21 cellular contexts compared by ENCODE assay signal in the genomic region with DNA sequence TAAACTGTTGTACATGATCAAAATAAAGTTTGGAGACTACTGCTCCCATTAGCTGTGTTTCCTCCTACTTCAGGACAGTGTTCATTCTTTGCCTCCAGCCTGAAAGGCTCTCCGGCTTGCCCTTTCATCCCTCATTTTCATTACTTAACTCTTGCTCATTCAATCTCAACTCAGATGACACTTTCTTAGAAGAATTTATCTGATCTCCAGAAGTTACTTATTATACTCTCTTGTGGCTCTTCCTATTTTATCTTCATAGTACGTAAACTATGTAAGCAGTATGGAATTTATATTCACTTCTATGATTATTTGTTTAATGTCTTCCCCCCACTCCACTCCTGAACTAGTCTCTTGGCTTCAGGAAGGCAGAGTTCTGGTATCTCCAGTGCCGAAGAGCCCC.
"Had no signal": no experiment of that assay in that cellular context is flagged by ENCODE, and none has a peak within 500 bp of the region (broad histone marks: within the 10 kb centered on the region; RNA-seq: fewer than 3 reads in every experiment).

No MANE protein-coding gene starts in this region.

- H3K79me2 ChIP-seq: parathyroid adenoma had no signal

- H3K36me3 Mint-ChIP-seq: naive B cell; stimulated activated memory B cell treated with anti-CD40 and anti-IgM and Interleukin-4, amounts not matched to agents 10 μg/mL and 1 μg/mL and 100 μg/mL, for 72 hours had no signal

- ATAC-seq: left cardiac atrium; left ventricle myocardium superior; psoas muscle; right lobe of liver; stimulated activated memory B cell treated with anti-CD40 and anti-IgM and Interleukin-4, amounts not matched to agents 10 μg/mL and 1 μg/mL and 100 μg/mL, for 72 hours; stimulated activated naive CD8-positive, alpha-beta T cell treated with anti-CD3 and anti-CD28 coated beads, Interleukin-15, amount 100 ng/mL, for 72 hours had no signal

- H3K9me3 ChIP-seq: psoas muscle, right lobe of liver, testis, tibial nerve had no signal

- H3K27me3 ChIP-seq: dorsolateral prefrontal cortex, right lobe of liver, testis, tibial nerve had no signal

- H3K4me3 Mint-ChIP-seq: naive B cell; nephron; stimulated activated memory B cell treated with anti-CD40 and anti-IgM and Interleukin-4, amounts not matched to agents 10 μg/mL and 1 μg/mL and 100 μg/mL, for 72 hours; stimulated activated naive CD8-positive, alpha-beta T cell treated with anti-CD3 and anti-CD28 coated beads, Interleukin-15, amount 100 ng/mL, for 72 hours had no signal

- FAIRE-seq: frontal cortex had no signal

- H3K27me3 Mint-ChIP-seq: naive B cell; stimulated activated memory B cell treated with anti-CD40 and anti-IgM and Interleukin-4, amounts not matched to agents 10 μg/mL and 1 μg/mL and 100 μg/mL, for 72 hours; stimulated activated naive CD8-positive, alpha-beta T cell treated with anti-CD3 and anti-CD28 coated beads, Interleukin-15, amount 100 ng/mL, for 72 hours had no signal

- H3K36me3 ChIP-seq: right lobe of liver, tibial nerve had no signal

- H2AFZ ChIP-seq: parathyroid adenoma had no signal

- H3K9ac ChIP-seq: parathyroid adenoma had no signal

- H3K27ac Mint-ChIP-seq: naive B cell; nephron; stimulated activated memory B cell treated with anti-CD40 and anti-IgM and Interleukin-4, amounts not matched to agents 10 μg/mL and 1 μg/mL and 100 μg/mL, for 72 hours; stimulated activated naive CD8-positive, alpha-beta T cell treated with anti-CD3 and anti-CD28 coated beads, Interleukin-15, amount 100 ng/mL, for 72 hours had no signal

- H3K27ac ChIP-seq: dorsolateral prefrontal cortex, parathyroid adenoma, psoas muscle, right lobe of liver, testis, tibial nerve had no signal

- DNase-seq: cortex of kidney; dorsolateral prefrontal cortex; effector CD8-positive, alpha-beta T cell; islet precursor cell; left cardiac atrium; left ventricle myocardium superior; mesendoderm; naive B cell; occipital lobe; psoas muscle; retina; right lobe of liver; stimulated activated CD4-positive, alpha-beta T cell treated with anti-CD3 and anti-CD28 coated beads, Interleukin-4, amount 100 ng/mL, for 1 hour; stimulated activated naive CD8-positive, alpha-beta T cell treated with anti-CD3 and anti-CD28 coated beads, Interleukin-15, amount 100 ng/mL, for 72 hours; testis had no signal

- H3K4me1 ChIP-seq: parathyroid adenoma, psoas muscle, right lobe of liver, tibial nerve had no signal

- H3K4me3 ChIP-seq: dorsolateral prefrontal cortex, lung, psoas muscle, right lobe of liver, testis, tibial nerve had no signal

- H3K4me1 Mint-ChIP-seq: naive B cell; nephron; stimulated activated memory B cell treated with anti-CD40 and anti-IgM and Interleukin-4, amounts not matched to agents 10 μg/mL and 1 μg/mL and 100 μg/mL, for 72 hours; stimulated activated naive CD8-positive, alpha-beta T cell treated with anti-CD3 and anti-CD28 coated beads, Interleukin-15, amount 100 ng/mL, for 72 hours had no signal
